8 cellular contexts compared by ENCODE assay signal in the genomic region with DNA sequence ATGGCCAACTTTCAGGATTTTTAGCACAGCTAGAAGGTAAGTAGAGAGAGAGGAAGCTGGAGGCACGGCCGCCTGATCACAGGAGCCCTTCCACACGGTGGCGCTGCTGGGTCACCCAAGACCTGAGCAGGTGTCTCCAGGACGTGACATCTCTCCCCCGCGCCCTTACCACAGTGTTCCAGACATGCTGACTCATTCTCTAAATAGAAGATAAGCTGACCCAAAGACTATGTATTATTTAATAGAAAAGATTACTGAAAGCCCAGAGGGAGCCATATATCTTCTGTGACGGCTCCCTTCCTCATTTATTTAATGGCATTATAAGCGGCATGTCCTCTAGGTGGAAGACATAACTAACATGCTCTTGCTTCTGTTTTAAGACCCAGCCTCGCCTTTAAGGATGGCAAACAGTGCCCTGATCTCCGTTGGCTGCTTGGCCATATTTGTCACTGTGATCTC. TPM values are rescaled to one million over a fixed set of nuclear protein-coding genes. Genes with fewer than 3 reads are reported as not detected.
DNase-seq lines count a peak whose midpoint lies in the region; TF ChIP-seq lines count a peak whose summit lies in the region.

No MANE protein-coding gene starts in this region.

- H3K9me3 Mint-ChIP-seq in H9 (no peaks in the 10 kb centered on the region), osteocyte (ENCODE audit: unreplicated experiment) (no peaks in the 10 kb centered on the region)
- no peaks in the 10 kb centered on the region for H3K9me3 Mint-ChIP-seq in activated T-helper 1 cell treated with anti-CD3 and anti-CD28 coated beads, Interleukin-12 subunit alpha, Interleukin-12 subunit beta, Interleukin-2, Interleukin-4 antibody, amounts not matched to agents 30 ng/mL and 10 ng/mL and 1 ng/mL, durations not matched to agents 14 hours and 24 hours and 36 hours

- DNase-seq in GM03348 (ENCODE audit: low spot score): peak; percentile 73
- peak; percentile 94 for DNase-seq in H9
- peak; percentile 93 for DNase-seq in LNCaP clone FGC (ENCODE audit: low read depth)
- peak; percentile 91 for DNase-seq in RPMI7951 (ENCODE audit: low read depth)
- peak; percentile 80 for DNase-seq in activated T-helper 1 cell treated with anti-CD3 and anti-CD28 coated beads, Interleukin-12 subunit alpha, Interleukin-12 subunit beta, Interleukin-2, Interleukin-4 antibody, amounts not matched to agents 30 ng/mL and 10 ng/mL and 1 ng/mL, durations not matched to agents 14 hours and 24 hours and 36 hours (ENCODE audit: low spot score)
- DNase-seq in foreskin fibroblast: peak; percentile 71 to 90
- DNase-seq in osteocyte (ENCODE audit: extremely low spot score, unreplicated experiment): peak; percentile 90
- DNase-seq in tibial nerve (ENCODE audit: low spot score in 2 of 2): peak; percentile 66 to 82

- H3K4me1 ChIP-seq in H9 (ENCODE audit: insufficient read depth, low read length): no peaks in the 10 kb centered on the region
- no peaks in the 10 kb centered on the region for H3K4me1 ChIP-seq in tibial nerve

- H3K27me3 ChIP-seq in H9 (ENCODE audit: insufficient read depth, low read length) (no peaks in the 10 kb centered on the region), tibial nerve (no peaks in the 10 kb centered on the region)

- no peak overlapping the region for H2AFZ ChIP-seq in H9 (ENCODE audit: low read length)

- H4K91ac ChIP-seq in H9 (ENCODE audit: insufficient read length, low read depth, low read length): no peak overlapping the region

- no peak for TF ChIP-seq EP300 in tibial nerve (IDR thresholded peaks at IDR 0.05)

- H2BK12ac ChIP-seq in H9 (ENCODE audit: insufficient read length, low read depth, low read length): no peak overlapping the region

- H4K5ac ChIP-seq in H9 (ENCODE audit: insufficient read length, low read depth, low read length): no peak overlapping the region

- H3K4me3 ChIP-seq in LNCaP clone FGC (ENCODE audit: low read depth, low read length) (peak overlapping the region; percentile 10; the same call in 1 of the 2 replicates), foreskin fibroblast (ENCODE audit: low read depth in 1 of 2, low read length in 2 of 2) (no peak overlapping the region), tibial nerve (no peak overlapping the region)

- no peaks in the 10 kb centered on the region for H3K79me1 ChIP-seq in H9 (ENCODE audit: insufficient read depth, low read depth, low read length, poor library complexity, severe bottlenecking)

- H3K23ac ChIP-seq in H9 (ENCODE audit: insufficient read length, low read depth, low read length): no peak overlapping the region

- H3K4ac ChIP-seq in H9 (ENCODE audit: low read depth, low read length): no peak overlapping the region

- intact Hi-C loops in activated T-helper 1 cell treated with anti-CD3 and anti-CD28 coated beads, Interleukin-12 subunit alpha, Interleukin-12 subunit beta, Interleukin-2, Interleukin-4 antibody, amounts not matched to agents 30 ng/mL and 10 ng/mL and 1 ng/mL, durations not matched to agents 14 hours and 24 hours and 36 hours (cut with micrococcal nuclease): loop anchor here (1.0 to 2.0 kb wide), 9 partner anchors 26 to 439 kb away; a partner anchor contains a TSS

- TF ChIP-seq POLR2A in tibial nerve (IDR thresholded peaks at IDR 0.05): no peak

- H3K27ac Mint-ChIP-seq in H9: peak overlapping the region in 2 of 3 experiments; percentile 29 to 69; a peak in 3 of 7 replicates
- H3K27ac Mint-ChIP-seq in activated T-helper 1 cell treated with anti-CD3 and anti-CD28 coated beads, Interleukin-12 subunit alpha, Interleukin-12 subunit beta, Interleukin-2, Interleukin-4 antibody, amounts not matched to agents 30 ng/mL and 10 ng/mL and 1 ng/mL, durations not matched to agents 14 hours and 24 hours and 36 hours: peak overlapping the region; percentile 5
- H3K27ac Mint-ChIP-seq in osteocyte (ENCODE audit: unreplicated experiment): peak overlapping the region; percentile 14

- H2AK5ac ChIP-seq in H9 (ENCODE audit: insufficient read length, low read length): no peak overlapping the region

- H3K27me3 Mint-ChIP-seq in H9 (ENCODE audit: low read depth) (peaks cover 4% of the 10 kb centered on the region), osteocyte (ENCODE audit: unreplicated experiment) (peaks cover 3% of the 10 kb centered on the region)
- H3K27me3 Mint-ChIP-seq in activated T-helper 1 cell treated with anti-CD3 and anti-CD28 coated beads, Interleukin-12 subunit alpha, Interleukin-12 subunit beta, Interleukin-2, Interleukin-4 antibody, amounts not matched to agents 30 ng/mL and 10 ng/mL and 1 ng/mL, durations not matched to agents 14 hours and 24 hours and 36 hours (ENCODE audit: insufficient read depth): peaks cover 4% of the 10 kb centered on the region

- H3K36me3 Mint-ChIP-seq in H9 (ENCODE audit: insufficient read depth in 1 of 3, low read depth in 3 of 3) (no peaks in the 10 kb centered on the region), osteocyte (ENCODE audit: unreplicated experiment) (peaks cover 7% of the 10 kb centered on the region)
- H3K36me3 Mint-ChIP-seq in activated T-helper 1 cell treated with anti-CD3 and anti-CD28 coated beads, Interleukin-12 subunit alpha, Interleukin-12 subunit beta, Interleukin-2, Interleukin-4 antibody, amounts not matched to agents 30 ng/mL and 10 ng/mL and 1 ng/mL, durations not matched to agents 14 hours and 24 hours and 36 hours (ENCODE audit: low read depth): no peaks in the 10 kb centered on the region

- peaks cover 0 to 32% (median 0%) of the 10 kb centered on the region in 3 donors for H3K36me3 ChIP-seq in tibial nerve

- TF ChIP-seq CTCF in H9 (conservative IDR thresholded peaks at IDR 0.05): peak; percentile 96
- TF ChIP-seq CTCF in LNCaP clone FGC (IDR thresholded peaks at IDR 0.05; ENCODE audit: control insufficient read depth, extremely low read depth, insufficient read depth): peak; percentile 92
- peak; percentile 78 for TF ChIP-seq CTCF in foreskin fibroblast (IDR thresholded peaks at IDR 0.05; ENCODE audit: low read depth, low read length)
- peak; percentile 88 for TF ChIP-seq CTCF in osteocyte (IDR thresholded peaks at IDR 0.05)
- peak; percentile 50 to 75 (median 66) for TF ChIP-seq CTCF in tibial nerve (IDR thresholded peaks at IDR 0.05)

- H2BK20ac ChIP-seq in H9 (ENCODE audit: low read depth, low read length, poor library complexity, severe bottlenecking): no peak overlapping the region

- peak overlapping the region; percentile 38 to 63 for H3K4me3 Mint-ChIP-seq in H9
- peak overlapping the region; percentile 72 for H3K4me3 Mint-ChIP-seq in activated T-helper 1 cell treated with anti-CD3 and anti-CD28 coated beads, Interleukin-12 subunit alpha, Interleukin-12 subunit beta, Interleukin-2, Interleukin-4 antibody, amounts not matched to agents 30 ng/mL and 10 ng/mL and 1 ng/mL, durations not matched to agents 14 hours and 24 hours and 36 hours
- H3K4me3 Mint-ChIP-seq in osteocyte (ENCODE audit: unreplicated experiment): no peak overlapping the region

- no peak overlapping the region for H2BK120ac ChIP-seq in H9 (ENCODE audit: low read depth, low read length, poor library complexity, severe bottlenecking)

- H4K8ac ChIP-seq in H9 (replicated peaks; ENCODE audit: insufficient read length, low read depth, low read length): no peak overlapping the region

- H3K9me3 ChIP-seq in H9 (ENCODE audit: control insufficient read depth, low read depth, low read length) (no peaks in the 10 kb centered on the region), tibial nerve (no peaks in the 10 kb centered on the region)

- H2BK15ac ChIP-seq in H9 (ENCODE audit: low read depth, low read length): no peak overlapping the region

- WGBS in H9 (ENCODE audit: extremely low coverage, insufficient read length, low lambda C conversion rate): no CpG with 5 or more reads among the region's 11 CpGs
- 23 to 25% methylated on average over 11 of the region's 11 CpGs for WGBS in tibial nerve, 2 donors

- H3K23me2 ChIP-seq in H9 (ENCODE audit: insufficient read length, low read depth, low read length, poor library complexity, severe bottlenecking): no peaks in the 10 kb centered on the region

- no peak overlapping the region for H3K14ac ChIP-seq in H9 (ENCODE audit: insufficient read depth, low read length)

- H3K27ac ChIP-seq in H9 (ENCODE audit: insufficient read length, low read depth, low read length) (no peak overlapping the region), tibial nerve (no peak overlapping the region)

- H3K18ac ChIP-seq in H9 (ENCODE audit: insufficient read length, low read depth, low read length): no peak overlapping the region

- H2BK5ac ChIP-seq in H9 (ENCODE audit: insufficient read length, low read length): no peak overlapping the region

- H3K56ac ChIP-seq in H9 (ENCODE audit: insufficient read length, low read depth, low read length): no peak overlapping the region

- H3T11ph ChIP-seq in H9 (ENCODE audit: low read length): no peak overlapping the region

- H3K4me2 ChIP-seq in H9 (ENCODE audit: insufficient read depth, insufficient read length, low read length): peak overlapping the region; percentile 18

- H3K4me1 Mint-ChIP-seq in H9 (peaks cover 8 to 11% of the 10 kb centered on the region in 2 experiments), osteocyte (ENCODE audit: unreplicated experiment) (peaks cover 4% of the 10 kb centered on the region)
- H3K4me1 Mint-ChIP-seq in activated T-helper 1 cell treated with anti-CD3 and anti-CD28 coated beads, Interleukin-12 subunit alpha, Interleukin-12 subunit beta, Interleukin-2, Interleukin-4 antibody, amounts not matched to agents 30 ng/mL and 10 ng/mL and 1 ng/mL, durations not matched to agents 14 hours and 24 hours and 36 hours (ENCODE audit: low read depth): peaks cover 24% of the 10 kb centered on the region

- H3K9ac ChIP-seq in H9 (ENCODE audit: extremely low read depth, insufficient read length, low read length): no peak overlapping the region

- no peaks in the 10 kb centered on the region for H4K20me1 ChIP-seq in H9 (ENCODE audit: control insufficient read depth, insufficient read depth, insufficient read length)

- H3K79me2 ChIP-seq in H9 (ENCODE audit: insufficient read depth, low read length): no peaks in the 10 kb centered on the region

RNA-seq across cellular contexts. Expression of a gene that starts 26.0 kb away (rescaled TPM):
- total RNA-seq in H9 (2021) (78.3 and 83.4 TPM in 2 replicates), osteocyte (44.8 and 46.2 TPM in 2 replicates), tibial nerve (100 to 1,000 TPM in 1 of 4 donors, 10 to 100 TPM in 3; 41.4 to 107 (median 55.8) TPM)
- 99.5 and 135 TPM in 2 replicates for total RNA-seq in RPMI7951 (2014; rRNA removed; shearing (Covaris generic))
- 92.3 and 92.8 TPM in 2 replicates for total RNA-seq in activated T-helper 1 cell treated with anti-CD3 and anti-CD28 coated beads, Interleukin-12 subunit alpha, Interleukin-12 subunit beta, Interleukin-2, Interleukin-4 antibody, amounts not matched to agents 30 ng/mL and 10 ng/mL and 1 ng/mL, durations not matched to agents 14 hours and 24 hours and 36 hours

RNA-seq across cellular contexts. Expression of a gene that starts 26.6 kb away (rescaled TPM):
- 1.2 TPM in 2 replicates for total RNA-seq in H9 (2021)
- total RNA-seq in RPMI7951 (2014; rRNA removed; shearing (Covaris generic)): 146 and 188 TPM in 2 replicates
- total RNA-seq in activated T-helper 1 cell treated with anti-CD3 and anti-CD28 coated beads, Interleukin-12 subunit alpha, Interleukin-12 subunit beta, Interleukin-2, Interleukin-4 antibody, amounts not matched to agents 30 ng/mL and 10 ng/mL and 1 ng/mL, durations not matched to agents 14 hours and 24 hours and 36 hours: 0.83 and 1.2 TPM in 2 replicates
- 97.2 and 116 TPM in 2 replicates for total RNA-seq in osteocyte
- total RNA-seq in tibial nerve: 100 to 1,000 TPM in 1 of 4 donors, 10 to 100 TPM in 3; 47.4 to 156 (median 72.5) TPM

Comparison
In these comparisons a context has a peak if more than half of its experiments do, and no peak if none do; other contexts are left out.
1. RNA of a gene that starts 26.6 kb away (total RNA-seq): 146 to 188 TPM in RPMI7951, 97.2 to 116 TPM in osteocyte and 47.4 to 156 TPM in tibial nerve; 0.83 to 1.2 TPM in activated T-helper 1 cell treated with anti-CD3 and anti-CD28 coated beads, Interleukin-12 subunit alpha, Interleukin-12 subunit beta, Interleukin-2, Interleukin-4 antibody, amounts not matched to agents 30 ng/mL and 10 ng/mL and 1 ng/mL, durations not matched to agents 14 hours and 24 hours and 36 hours and 1.2 TPM in H9; every median in the first group is over 10 times any median in the second.
2. Peak in every context shown above with its lines, with median percentiles within 50 percentile points of each other: DNase-seq, H3K27ac Mint-ChIP-seq and CTCF ChIP-seq.